Comparison of ENCODE assay signal across 11 cellular contexts in genomic region chr12:94614288-94614721, GRCh38. TPM values are rescaled to one million over a fixed set of nuclear protein-coding genes. Genes with fewer than 3 reads are reported as not detected.
A peak's percentile ranks its signal among the peaks of the same experiment; 100 is the strongest.
DNase-seq lines count a peak whose midpoint lies in the region; ATAC-seq and TF ChIP-seq lines count a peak whose summit lies in the region.
"Had no signal": no experiment of that assay in that cellular context is flagged by ENCODE, and none has a peak within 500 bp of the region (broad histone marks: within the 10 kb centered on the region; RNA-seq: fewer than 3 reads in every experiment).

No MANE protein-coding gene starts in this region.

- H3K4me1 Mint-ChIP-seq in mesothelial cell of epicardium: no peaks in the 10 kb centered on the region

- H3K27me3 Mint-ChIP-seq in mesothelial cell of epicardium (ENCODE audit: low read depth): no peaks in the 10 kb centered on the region

- no peak for TF ChIP-seq EP300 in Ishikawa (IDR thresholded peaks at IDR 0.05; ENCODE audit: borderline replicate concordance)

- TF ChIP-seq RAD21 in Ishikawa (IDR thresholded peaks at IDR 0.05; ENCODE audit: low read depth): no peak

- H3K27ac Mint-ChIP-seq in mesothelial cell of epicardium: peak overlapping the region; percentile 90
- H3K27ac Mint-ChIP-seq: activated T-helper 1 cell treated with anti-CD3 and anti-CD28 coated beads, Interleukin-12 subunit alpha, Interleukin-12 subunit beta, Interleukin-2, Interleukin-4 antibody, amounts not matched to agents 30 ng/mL and 10 ng/mL and 1 ng/mL, durations not matched to agents 14 hours and 24 hours and 36 hours had no signal

- no peaks in the 10 kb centered on the region for H3K9me3 Mint-ChIP-seq in mesothelial cell of epicardium
- H3K9me3 Mint-ChIP-seq: activated T-helper 1 cell treated with anti-CD3 and anti-CD28 coated beads, Interleukin-12 subunit alpha, Interleukin-12 subunit beta, Interleukin-2, Interleukin-4 antibody, amounts not matched to agents 30 ng/mL and 10 ng/mL and 1 ng/mL, durations not matched to agents 14 hours and 24 hours and 36 hours had no signal

- no peak overlapping the region for H3K4me3 Mint-ChIP-seq in mesothelial cell of epicardium
- H3K4me3 Mint-ChIP-seq: activated T-helper 1 cell treated with anti-CD3 and anti-CD28 coated beads, Interleukin-12 subunit alpha, Interleukin-12 subunit beta, Interleukin-2, Interleukin-4 antibody, amounts not matched to agents 30 ng/mL and 10 ng/mL and 1 ng/mL, durations not matched to agents 14 hours and 24 hours and 36 hours had no signal

- peak overlapping the region; percentile 93 for H3K27ac ChIP-seq in cingulate gyrus (ENCODE audit: low read depth, low read length)

- ATAC-seq in GM19395 (IDR thresholded peaks at IDR 0.05; ENCODE audit: unreplicated experiment) (no peak), HG02852 (IDR thresholded peaks at IDR 0.05; ENCODE audit: unreplicated experiment) (no peak)
- ATAC-seq: gastroesophageal sphincter had no signal

- no peak for TF ChIP-seq CTCF in mesothelial cell of epicardium (IDR thresholded peaks at IDR 0.05; ENCODE audit: unreplicated experiment)

- no peaks in the 10 kb centered on the region for H3K36me3 Mint-ChIP-seq in mesothelial cell of epicardium

- DNase-seq in mesothelial cell of epicardium (ENCODE audit: low spot score in 2 of 2, unreplicated experiment in 2 of 2) (no peak), superior temporal gyrus (ENCODE audit: extremely low spot score) (peak; percentile 77), T-helper 9 cell (no peak)
- DNase-seq: activated CD4-positive, CD25-positive, alpha-beta regulatory T cell; NCI-H2081 treated with DMSO at 0.1 percent for 48 hours had no signal

TF ChIP-seq in Ishikawa, 13 proteins besides CTCF, POLR2A, EP300 and RAD21:
- TF ChIP-seq YY1 (IDR thresholded peaks at IDR 0.05; ENCODE audit: low read depth) (no peak), TCF12 (IDR thresholded peaks at IDR 0.05; ENCODE audit: low read depth) (no peak), CEBPB (IDR thresholded peaks at IDR 0.05) (no peak), MAX (IDR thresholded peaks at IDR 0.05) (no peak), ZBTB7A (IDR thresholded peaks at IDR 0.05; ENCODE audit: low read depth) (no peak), TEAD4 (IDR thresholded peaks at IDR 0.05) (peak; percentile 66)
TF ChIP-seq in Ishikawa: peak in this region for 1.

RNA-seq across cellular contexts. Expression of gene TMCC3, which starts 36.1 kb away (rescaled TPM):
- total RNA-seq in mesothelial cell of epicardium: 10.1 to 11.7 TPM (median 11.5 TPM) in 3 replicates
